16 cellular contexts compared by ENCODE assay signal in the genomic region with DNA sequence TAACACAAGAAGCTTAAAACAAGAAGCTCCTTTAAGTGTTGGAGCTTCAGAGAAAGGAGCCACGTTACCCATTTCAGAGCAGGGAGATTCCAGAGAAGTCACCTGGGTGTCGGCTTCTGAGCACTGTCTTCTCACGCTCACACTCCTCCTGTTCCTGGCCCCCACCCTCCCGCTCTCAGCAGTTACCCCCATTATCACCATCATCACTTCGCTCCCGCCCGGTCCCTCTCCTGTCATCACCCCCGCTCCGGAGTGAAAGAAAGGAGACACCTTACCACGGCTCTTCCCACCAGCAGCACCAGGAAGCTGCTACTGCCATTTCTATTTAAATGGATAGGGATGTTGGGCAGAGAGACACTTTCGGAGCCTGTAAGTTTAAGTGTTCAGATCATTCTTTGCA.
DNase-seq lines count a peak whose midpoint lies in the region; ATAC-seq and TF ChIP-seq lines count a peak whose summit lies in the region.
"Had no signal": no experiment of that assay in that cellular context is flagged by ENCODE, and none has a peak within 500 bp of the region (broad histone marks: within the 10 kb centered on the region; RNA-seq: fewer than 3 reads in every experiment).

No MANE protein-coding gene starts in this region.

- 0 out of 2 replicates have a peak, but pooled peaks cover 5% of the 10 kb centered on the region for H3K9me2 ChIP-seq in GM23338 (ENCODE audit: insufficient read depth)

- TF ChIP-seq CTCF in transverse colon (IDR thresholded peaks at IDR 0.05) (no peak), GM23338 (conservative IDR thresholded peaks at IDR 0.05; ENCODE audit: low read depth in 2 of 2) (no peak)

- H3K36me3 ChIP-seq in transverse colon (no peaks in the 10 kb centered on the region), GM23338 (ENCODE audit: insufficient read depth) (no peaks in the 10 kb centered on the region)
- H3K36me3 ChIP-seq: BLaER1 had no signal

- H3K4me1 ChIP-seq in transverse colon, result peaks cover 2 to 14% (median 7%) of the 10 kb centered on the region in 4 donors
- no peaks in the 10 kb centered on the region for H3K4me1 ChIP-seq in GM23338 (ENCODE audit: insufficient read depth)
- H3K4me1 ChIP-seq: BLaER1, Caco-2 had no signal

- WGBS in transverse colon (ENCODE audit: low coverage in 1 of 2), 2 donors, result 77 to 90% methylated on average over 6 to 11 of the region's 11 CpGs

- H3K27ac Mint-ChIP-seq in GM23338, result no peak overlapping the region

- no peaks in the 10 kb centered on the region for H3K79me2 ChIP-seq in GM23338 (replicated peaks; ENCODE audit: insufficient read depth)

- no peaks in the 10 kb centered on the region for H3K9me3 ChIP-seq in transverse colon
- H3K9me3 ChIP-seq: BLaER1, Caco-2 had no signal

- H4K20me1 ChIP-seq in GM23338 (replicated peaks; ENCODE audit: insufficient read depth), result no peaks in the 10 kb centered on the region; the same call in 1 of the 2 replicates
- H4K20me1 ChIP-seq: BLaER1 had no signal

- TF ChIP-seq POLR2A in transverse colon (IDR thresholded peaks at IDR 0.05), result no peak

- peak overlapping the region; percentile 5 to 24 (median 17) for H3K27ac ChIP-seq in transverse colon
- no peak overlapping the region for H3K27ac ChIP-seq in GM23338 (ENCODE audit: low read depth)
- H3K27ac ChIP-seq: 22Rv1, BLaER1, HL-60 had no signal

- no peak for ATAC-seq in GM23338
- no peak for ATAC-seq in HG02973 (IDR thresholded peaks at IDR 0.05; ENCODE audit: unreplicated experiment)
- ATAC-seq: HCT116 had no signal

- no peaks in the 10 kb centered on the region for H3K27me3 Mint-ChIP-seq in GM23338 (ENCODE audit: insufficient read depth, low read depth, poor library complexity)

- TF ChIP-seq EP300 in transverse colon (IDR thresholded peaks at IDR 0.05; ENCODE audit: low read depth), result no peak

- H3K4me2 ChIP-seq in GM23338, result no peak overlapping the region
- H3K4me2 ChIP-seq: BLaER1 had no signal

- no peaks in the 10 kb centered on the region for H3F3A ChIP-seq in GM23338 (replicated peaks; ENCODE audit: low read depth)

- H3K4me3 Mint-ChIP-seq in GM23338, result no peak overlapping the region
- H3K4me3 Mint-ChIP-seq: CD8-positive, alpha-beta memory T cell had no signal

- no peaks in the 10 kb centered on the region for H3K9me3 Mint-ChIP-seq in GM23338
- H3K9me3 Mint-ChIP-seq: CD8-positive, alpha-beta memory T cell had no signal

- H3K27me3 ChIP-seq in transverse colon, result no peaks in the 10 kb centered on the region
- H3K27me3 ChIP-seq in GM23338 (ENCODE audit: insufficient read depth), result no peaks in the 10 kb centered on the region
- H3K27me3 ChIP-seq: BLaER1 had no signal

- no peaks in the 10 kb centered on the region for H3K4me1 Mint-ChIP-seq in GM23338

- peak; percentile 26 for DNase-seq in NCI-H146 (lab: John Stamatoyannopoulos, UW)
- no peak for DNase-seq in NCI-H146 treated with DMSO at 0.1 percent for 48 hours (lab: John Stamatoyannopoulos, UW; ENCODE audit: unreplicated experiment)
- DNase-seq in SK-N-DZ (ENCODE audit: low spot score), result peak; percentile 62
- DNase-seq in head of caudate nucleus, result peak in 27 of 42 donors; percentile 13 to 88 (median 54)
- no peak for DNase-seq in transverse colon
- DNase-seq in kidney glomerular epithelial cell (lab: John Stamatoyannopoulos, UW), result no peak
- no peak for DNase-seq in GM23338 (ENCODE audit: low spot score)
- DNase-seq: Caco-2; CD8-positive, alpha-beta memory T cell; DND-41; GDM1 had no signal

- intact Hi-C loops in head of caudate nucleus (cut with DNase I), result no loop called here
- intact Hi-C loops in transverse colon (cut with DNase I; ENCODE audit: low total_unique reads), result no loop called here

- H3K36me3 Mint-ChIP-seq in GM23338 (ENCODE audit: low read depth), result no peaks in the 10 kb centered on the region

- in situ Hi-C loops in transverse colon (cut with MboI; ENCODE audit: low pct_ligation_motif_present in 1 of 4, low pct_unique_long_range_greater_than_20kb in 1 of 4, low sequenced_read_pairs in 3 of 4), result no loop called here

- no peak overlapping the region for H3K4me3 ChIP-seq in transverse colon
- no peak overlapping the region for H3K4me3 ChIP-seq in GM23338
- H3K4me3 ChIP-seq: BLaER1 had no signal

- H2AFZ ChIP-seq in GM23338, result no peak overlapping the region

TF ChIP-seq in GM23338, 12 proteins besides CTCF, POLR2A, EP300 and RAD21 (continues in another document):
- TF ChIP-seq EZH2 (IDR thresholded peaks at IDR 0.05; ENCODE audit: low read depth, unreplicated experiment) (no peak), CREB1 (CRISPR knock-in tag; IDR thresholded peaks at IDR 0.05; ENCODE audit: low read depth) (no peak), ZNF114 (CRISPR knock-in tag; IDR thresholded peaks at IDR 0.05) (no peak), ZNF331 (CRISPR knock-in tag; IDR thresholded peaks at IDR 0.05; ENCODE audit: low read depth) (no peak), JUNB (IDR thresholded peaks at IDR 0.05; ENCODE audit: unreplicated experiment) (no peak), NANOG (IDR thresholded peaks at IDR 0.05; ENCODE audit: borderline replicate concordance) (no peak), POLR2AphosphoS5 (IDR thresholded peaks at IDR 0.05; ENCODE audit: low read depth) (no peak), STAT1 (IDR thresholded peaks at IDR 0.05; ENCODE audit: unreplicated experiment) (no peak)
- TF ChIP-seq, protein P1, sequence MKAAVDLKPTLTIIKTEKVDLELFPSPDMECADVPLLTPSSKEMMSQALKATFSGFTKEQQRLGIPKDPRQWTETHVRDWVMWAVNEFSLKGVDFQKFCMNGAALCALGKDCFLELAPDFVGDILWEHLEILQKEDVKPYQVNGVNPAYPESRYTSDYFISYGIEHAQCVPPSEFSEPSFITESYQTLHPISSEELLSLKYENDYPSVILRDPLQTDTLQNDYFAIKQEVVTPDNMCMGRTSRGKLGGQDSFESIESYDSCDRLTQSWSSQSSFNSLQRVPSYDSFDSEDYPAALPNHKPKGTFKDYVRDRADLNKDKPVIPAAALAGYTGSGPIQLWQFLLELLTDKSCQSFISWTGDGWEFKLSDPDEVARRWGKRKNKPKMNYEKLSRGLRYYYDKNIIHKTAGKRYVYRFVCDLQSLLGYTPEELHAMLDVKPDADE (IDR thresholded peaks at IDR 0.05), result no peak
- TF ChIP-seq, protein P2, sequence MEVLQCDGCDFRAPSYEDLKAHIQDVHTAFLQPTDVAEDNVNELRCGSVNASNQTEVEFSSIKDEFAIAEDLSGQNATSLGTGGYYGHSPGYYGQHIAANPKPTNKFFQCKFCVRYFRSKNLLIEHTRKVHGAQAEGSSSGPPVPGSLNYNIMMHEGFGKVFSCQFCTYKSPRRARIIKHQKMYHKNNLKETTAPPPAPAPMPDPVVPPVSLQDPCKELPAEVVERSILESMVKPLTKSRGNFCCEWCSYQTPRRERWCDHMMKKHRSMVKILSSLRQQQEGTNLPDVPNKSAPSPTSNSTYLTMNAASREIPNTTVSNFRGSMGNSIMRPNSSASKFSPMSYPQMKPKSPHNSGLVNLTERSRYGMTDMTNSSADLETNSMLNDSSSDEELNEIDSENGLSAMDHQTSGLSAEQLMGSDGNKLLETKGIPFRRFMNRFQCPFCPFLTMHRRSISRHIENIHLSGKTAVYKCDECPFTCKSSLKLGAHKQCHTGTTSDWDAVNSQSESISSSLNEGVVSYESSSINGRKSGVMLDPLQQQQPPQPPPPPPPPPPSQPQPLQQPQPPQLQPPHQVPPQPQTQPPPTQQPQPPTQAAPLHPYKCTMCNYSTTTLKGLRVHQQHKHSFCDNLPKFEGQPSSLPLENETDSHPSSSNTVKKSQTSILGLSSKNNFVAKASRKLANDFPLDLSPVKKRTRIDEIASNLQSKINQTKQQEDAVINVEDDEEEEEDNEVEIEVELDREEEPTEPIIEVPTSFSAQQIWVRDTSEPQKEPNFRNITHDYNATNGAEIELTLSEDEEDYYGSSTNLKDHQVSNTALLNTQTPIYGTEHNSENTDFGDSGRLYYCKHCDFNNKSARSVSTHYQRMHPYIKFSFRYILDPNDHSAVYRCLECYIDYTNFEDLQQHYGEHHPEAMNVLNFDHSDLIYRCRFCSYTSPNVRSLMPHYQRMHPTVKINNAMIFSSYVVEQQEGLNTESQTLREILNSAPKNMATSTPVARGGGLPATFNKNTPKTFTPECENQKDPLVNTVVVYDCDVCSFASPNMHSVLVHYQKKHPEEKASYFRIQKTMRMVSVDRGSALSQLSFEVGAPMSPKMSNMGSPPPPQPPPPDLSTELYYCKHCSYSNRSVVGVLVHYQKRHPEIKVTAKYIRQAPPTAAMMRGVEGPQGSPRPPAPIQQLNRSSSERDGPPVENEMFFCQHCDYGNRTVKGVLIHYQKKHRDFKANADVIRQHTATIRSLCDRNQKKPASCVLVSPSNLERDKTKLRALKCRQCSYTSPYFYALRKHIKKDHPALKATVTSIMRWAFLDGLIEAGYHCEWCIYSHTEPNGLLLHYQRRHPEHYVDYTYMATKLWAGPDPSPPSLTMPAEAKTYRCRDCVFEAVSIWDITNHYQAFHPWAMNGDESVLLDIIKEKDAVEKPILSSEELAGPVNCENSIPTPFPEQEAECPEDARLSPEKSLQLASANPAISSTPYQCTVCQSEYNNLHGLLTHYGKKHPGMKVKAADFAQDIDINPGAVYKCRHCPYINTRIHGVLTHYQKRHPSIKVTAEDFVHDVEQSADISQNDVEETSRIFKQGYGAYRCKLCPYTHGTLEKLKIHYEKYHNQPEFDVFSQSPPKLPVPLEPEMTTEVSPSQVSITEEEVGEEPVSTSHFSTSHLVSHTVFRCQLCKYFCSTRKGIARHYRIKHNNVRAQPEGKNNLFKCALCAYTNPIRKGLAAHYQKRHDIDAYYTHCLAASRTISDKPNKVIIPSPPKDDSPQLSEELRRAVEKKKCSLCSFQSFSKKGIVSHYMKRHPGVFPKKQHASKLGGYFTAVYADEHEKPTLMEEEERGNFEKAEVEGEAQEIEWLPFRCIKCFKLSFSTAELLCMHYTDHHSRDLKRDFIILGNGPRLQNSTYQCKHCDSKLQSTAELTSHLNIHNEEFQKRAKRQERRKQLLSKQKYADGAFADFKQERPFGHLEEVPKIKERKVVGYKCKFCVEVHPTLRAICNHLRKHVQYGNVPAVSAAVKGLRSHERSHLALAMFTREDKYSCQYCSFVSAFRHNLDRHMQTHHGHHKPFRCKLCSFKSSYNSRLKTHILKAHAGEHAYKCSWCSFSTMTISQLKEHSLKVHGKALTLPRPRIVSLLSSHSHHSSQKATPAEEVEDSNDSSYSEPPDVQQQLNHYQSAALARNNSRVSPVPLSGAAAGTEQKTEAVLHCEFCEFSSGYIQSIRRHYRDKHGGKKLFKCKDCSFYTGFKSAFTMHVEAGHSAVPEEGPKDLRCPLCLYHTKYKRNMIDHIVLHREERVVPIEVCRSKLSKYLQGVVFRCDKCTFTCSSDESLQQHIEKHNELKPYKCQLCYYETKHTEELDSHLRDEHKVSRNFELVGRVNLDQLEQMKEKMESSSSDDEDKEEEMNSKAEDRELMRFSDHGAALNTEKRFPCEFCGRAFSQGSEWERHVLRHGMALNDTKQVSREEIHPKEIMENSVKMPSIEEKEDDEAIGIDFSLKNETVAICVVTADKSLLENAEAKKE (CRISPR knock-in tag; IDR thresholded peaks at IDR 0.05), result no peak

Comparison
In these comparisons a context has a peak if more than half of its experiments do, and no peak if none do; other contexts are left out.
1. DNase-seq: peak in NCI-H146 (single experiment), SK-N-DZ (single experiment) and head of caudate nucleus (27 of 42); none in NCI-H146 treated with DMSO at 0.1 percent for 48 hours (single experiment), transverse colon (single experiment), kidney glomerular epithelial cell (single experiment) and GM23338 (single experiment).